7 cellular contexts compared by ENCODE assay signal in the genomic region with DNA sequence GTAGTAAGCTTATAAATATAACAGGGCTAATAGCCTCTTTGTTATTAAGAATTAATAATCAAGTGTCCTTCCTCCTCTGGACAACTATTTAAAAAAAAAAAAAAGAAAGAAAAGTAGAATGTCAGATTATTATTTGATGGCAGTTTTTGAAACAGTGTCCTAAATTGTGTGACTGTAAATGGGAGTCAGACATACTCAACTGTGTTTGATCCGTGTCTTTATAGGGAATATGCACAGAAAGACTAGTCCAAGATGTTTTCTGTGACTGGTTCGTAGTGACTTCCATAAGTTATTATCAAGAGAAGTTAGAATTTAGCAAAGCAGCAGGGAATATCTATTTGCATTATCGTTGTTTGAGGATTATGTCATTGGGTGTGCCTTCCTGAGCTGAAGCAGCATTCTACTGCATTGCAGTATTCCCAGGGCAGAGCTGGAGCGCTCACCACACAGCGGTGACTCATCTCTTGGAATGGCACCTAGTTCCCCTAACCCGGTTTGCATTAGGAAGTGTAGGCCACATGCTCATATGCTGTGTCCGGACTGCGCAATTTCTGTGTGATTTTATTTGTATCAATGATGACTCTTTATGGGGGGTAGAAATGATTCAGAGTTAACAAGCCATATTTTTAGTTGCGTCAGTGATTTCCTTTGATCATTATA. TPM values are rescaled to one million over a fixed set of nuclear protein-coding genes. Genes with fewer than 3 reads are reported as not detected.
DNase-seq lines count a peak whose midpoint lies in the region; ATAC-seq, FAIRE-seq and TF ChIP-seq lines count a peak whose summit lies in the region.

No MANE protein-coding gene starts in this region.

- H3K9me3 ChIP-seq in mesodermal cell (ENCODE audit: control insufficient read depth, low read length) (no peaks in the 10 kb centered on the region), aorta (ENCODE audit: control insufficient read depth, low read length) (no peaks in the 10 kb centered on the region)

- DNase-seq in HCEC 1CT (peak; percentile 100), aorta (peak; percentile 89 to 90), KG1 (lab: John Stamatoyannopoulos, UW) (no peak)

- ATAC-seq in aorta (ENCODE audit: low FRiP score) (peak; percentile 95), HG03159 (IDR thresholded peaks at IDR 0.05; ENCODE audit: unreplicated experiment) (no peak)

- FAIRE-seq in endometrium (lab: Jason Lieb, UNC): peak; percentile 51

- peaks cover 11% of the 10 kb centered on the region for H3K4me1 ChIP-seq in mesodermal cell (ENCODE audit: control insufficient read depth, insufficient read depth, low read length, poor library complexity, severe bottlenecking)
- peaks cover 0 to 3% of the 10 kb centered on the region in 2 donors for H3K4me1 ChIP-seq in aorta (ENCODE audit: control insufficient read depth in 1 of 2, insufficient read depth in 2 of 2, low read length in 2 of 2)

- 59 to 68% methylated on average over 4 to 9 of the region's 9 CpGs for WGBS in mesodermal cell (ENCODE audit: insufficient coverage in 2 of 2), 2 experiments
- 3 to 5% methylated on average over 9 of the region's 9 CpGs for WGBS in aorta, 2 donors

- no peak overlapping the region for H3K4me3 ChIP-seq in mesodermal cell (ENCODE audit: extremely low read depth, insufficient read depth, low read length, poor library complexity, severe bottlenecking)
- H3K4me3 ChIP-seq in aorta (ENCODE audit: low read length in 2 of 2): no peak overlapping the region

- peaks cover 51% of the 10 kb centered on the region for H3K36me3 ChIP-seq in mesodermal cell (ENCODE audit: control insufficient read depth, insufficient read depth, low read length)
- peaks cover 0 to 3% of the 10 kb centered on the region in 2 donors for H3K36me3 ChIP-seq in aorta (ENCODE audit: control insufficient read depth in 1 of 2, insufficient read depth in 2 of 2, low read length in 1 of 2)

- H3K27me3 ChIP-seq in aorta (ENCODE audit: control insufficient read depth in 1 of 2, insufficient read depth in 2 of 2, low read length in 1 of 2): no peaks in the 10 kb centered on the region

- H3K27ac ChIP-seq in mesodermal cell (ENCODE audit: low read depth, low read length, severe bottlenecking) (peak overlapping the region; percentile 43), aorta (ENCODE audit: low read depth in 1 of 2, low read length in 2 of 2) (no peak overlapping the region)

- intact Hi-C loops in aorta (cut with DNase I): no loop called here

TF ChIP-seq in PFSK-1, 5 proteins besides CTCF, POLR2A, EP300 and RAD21:
- TF ChIP-seq TAF1 (IDR thresholded peaks at IDR 0.05; ENCODE audit: borderline replicate concordance, insufficient read depth, low read length) (no peak), FOXP2 (optimal IDR thresholded peaks at IDR 0.05; ENCODE audit: borderline replicate concordance, extremely low read depth, extremely low read length, insufficient read depth) (peak; percentile 56)
TF ChIP-seq in PFSK-1: peak in this region for 1.

RNA-seq across cellular contexts. Expression of gene DYNC1H1, which starts 7.9 kb away (rescaled TPM):
- polyA plus RNA-seq in PFSK-1 (2012; ENCODE audit: insufficient read length, low read depth): 291 TPM
- polyA plus RNA-seq in mesodermal cell (2013, experiment 1 of 2): 264 TPM
- 177 TPM for polyA plus RNA-seq in mesodermal cell (2013, experiment 2 of 2)
- total RNA-seq in aorta: 100 to 1,000 TPM; 451 to 481 TPM
- polyA plus RNA-seq in aorta: 100 to 1,000 TPM in 1 of 2 donors, 10 to 100 TPM in 1; 26.5 to 151 TPM
